ENCODE assay signal across 21 cellular contexts in genomic region chr12:115912440-115912839, GRCh38.
DNase-seq lines count a peak whose midpoint lies in the region; ATAC-seq, FAIRE-seq and TF ChIP-seq lines count a peak whose summit lies in the region.
"Had no signal": no experiment of that assay in that cellular context is flagged by ENCODE, and none has a peak within 500 bp of the region (broad histone marks: within the 10 kb centered on the region; RNA-seq: fewer than 3 reads in every experiment).

No MANE protein-coding gene starts in this region.

- no peaks in the 10 kb centered on the region for H4K20me1 ChIP-seq in HepG2 (ENCODE audit: insufficient read depth, low read length)
- H4K20me1 ChIP-seq: BLaER1 treated with 17β-estradiol and CSF1 and Interleukin-3, amounts not matched to agents 10 nM and 100 nM had no signal

- ATAC-seq in HepG2 (no peak), left lobe of liver (peak; percentile 61), HG03175 (IDR thresholded peaks at IDR 0.05; ENCODE audit: unreplicated experiment) (no peak)
- ATAC-seq in activated naive CD4-positive, alpha-beta T cell treated with anti-CD3 and anti-CD28 coated beads, Interleukin-2, amount 50 U/mL, for 72 hours = no peak
- ATAC-seq: A549; CD8-positive, alpha-beta T cell had no signal

- POLR2A ChIA-PET in HepG2 (lab: Yijun Ruan, JAX) = no interaction called here

- CTCF ChIA-PET in HepG2 (lab: Yijun Ruan, JAX; ENCODE audit: low intra/inter-chr PET ratio, low total read pairs) = no interaction called here

- H3K4me3 ChIP-seq in liver (ENCODE audit: low read depth in 1 of 3, low read length in 3 of 3) (no peak overlapping the region), HepG2 (replicated peaks in 1 of 3; ENCODE audit: insufficient read depth in 1 of 3, low read depth in 2 of 3, low read length in 3 of 3) (no peak overlapping the region)
- H3K4me3 ChIP-seq: A549; BLaER1 treated with 17β-estradiol and CSF1 and Interleukin-3, amounts not matched to agents 10 nM and 100 nM had no signal

- no peaks in the 10 kb centered on the region for H3K79me2 ChIP-seq in HepG2 (ENCODE audit: insufficient read depth, low read length)

- FAIRE-seq in HepG2 (lab: Jason Lieb, UNC) = no peak
- FAIRE-seq: A549, D721Med, G401.6, GM12891, GM19239 had no signal

- TF ChIP-seq POLR2A in HepG2 (IDR thresholded peaks at IDR 0.05; ENCODE audit: insufficient read depth in 1 of 2, low read depth in 2 of 2, low read length in 2 of 2) = no peak

- BruUV-seq in HepG2 (replicated peaks; lab: Mats Ljungman, UMichigan) = no TSS peak

- TF ChIP-seq RAD21 in liver (IDR thresholded peaks at IDR 0.05) (no peak), HepG2 (CRISPR knock-in tag; IDR thresholded peaks at IDR 0.05) (no peak)

- H3K27ac Mint-ChIP-seq in activated naive CD4-positive, alpha-beta T cell treated with anti-CD3 and anti-CD28 coated beads, Interleukin-2, amount 50 U/mL, for 72 hours = no peak overlapping the region
- H3K27ac Mint-ChIP-seq: B cell; CD4-positive, alpha-beta T cell; CD8-positive, alpha-beta T cell had no signal

- no peak for TF ChIP-seq EP300 in HepG2 (IDR thresholded peaks at IDR 0.05; ENCODE audit: low read depth in 2 of 2, low read length in 2 of 2)
- TF ChIP-seq EP300 in HepG2 (CRISPR knock-in tag; IDR thresholded peaks at IDR 0.05; ENCODE audit: borderline replicate concordance) = no peak

- H3K4me1 ChIP-seq in liver (ENCODE audit: control insufficient read depth in 4 of 4, insufficient read depth in 4 of 4, low read length in 3 of 4) (peaks cover 0 to 5% (median 2%) of the 10 kb centered on the region in 4 donors), HepG2 (ENCODE audit: insufficient read depth, low read length) (peaks cover 6% of the 10 kb centered on the region)
- H3K4me1 ChIP-seq: A549; BLaER1 treated with 17β-estradiol and CSF1 and Interleukin-3, amounts not matched to agents 10 nM and 100 nM; Caco-2 had no signal

- no peak overlapping the region for H3K9ac ChIP-seq in liver (ENCODE audit: low read depth in 1 of 2, low read length in 2 of 2)
- no peak overlapping the region for H3K9ac ChIP-seq in HepG2 (ENCODE audit: insufficient read depth, low read depth, low read length)
- H3K9ac ChIP-seq: BLaER1 treated with 17β-estradiol and CSF1 and Interleukin-3, amounts not matched to agents 10 nM and 100 nM had no signal

- WGBS in liver = 93% methylated on average over 1 of the region's 1 CpG
- 94% methylated on average over 1 of the region's 1 CpG for whole genome bisulfite sequencing in HepG2 (ENCODE audit: low lambda C conversion rate)

- DNase-seq in HepG2 (ENCODE audit: low spot score) = no peak
- no peak for DNase-seq in left lobe of liver (ENCODE audit: low spot score)
- DNase-seq in activated naive CD4-positive, alpha-beta T cell treated with anti-CD3 and anti-CD28 coated beads, Interleukin-2, amount 50 U/mL, for 72 hours (ENCODE audit: low spot score in 2 of 2) = no peak
- DNase-seq: AML-193; Caco-2; Calu3; CD4-positive, alpha-beta T cell; CD8-positive, alpha-beta T cell; DMS79 treated with DMSO at 0.1 percent for 48 hours; GF-D8 had no signal

- in situ Hi-C loops in HepG2 (cut with HindIII; ENCODE audit: extremely low pct_ligation_motif_present, low pct_unique_long_range_greater_than_20kb) = loop anchor here (25.0 kb wide), 2 partner anchors 1250 to 1925 kb away; no protein-coding TSS in a partner anchor

- TF ChIP-seq CTCF in liver (IDR thresholded peaks at IDR 0.05; ENCODE audit: low read depth, low read length, missing input control) (no peak), HepG2 (CRISPR knock-in tag; IDR thresholded peaks at IDR 0.05) (no peak)

- H3K27ac ChIP-seq in liver (ENCODE audit: low read depth in 1 of 2, low read length in 2 of 2) (no peak overlapping the region), HepG2 (ENCODE audit: extremely low read length, insufficient read depth, low read length) (no peak overlapping the region)
- H3K27ac ChIP-seq: 22Rv1; A549; BLaER1 treated with 17β-estradiol and CSF1 and Interleukin-3, amounts not matched to agents 10 nM and 100 nM; C4-2B had no signal

- intact Hi-C loops in HepG2 (cut with micrococcal nuclease; ENCODE audit: unreplicated experiment) = no loop called here

- H3K36me3 Mint-ChIP-seq in activated naive CD4-positive, alpha-beta T cell treated with anti-CD3 and anti-CD28 coated beads, Interleukin-2, amount 50 U/mL, for 72 hours = no peaks in the 10 kb centered on the region
- H3K36me3 Mint-ChIP-seq: CD8-positive, alpha-beta T cell had no signal

- H3K9me3 ChIP-seq in liver (ENCODE audit: control insufficient read depth in 4 of 4, low read length in 3 of 4) (no peaks in the 10 kb centered on the region), HepG2 (ENCODE audit: low read length) (no peaks in the 10 kb centered on the region)
- H3K9me3 ChIP-seq: A549; BLaER1 treated with 17β-estradiol and CSF1 and Interleukin-3, amounts not matched to agents 10 nM and 100 nM; Caco-2 had no signal

- H3K4me2 ChIP-seq in HepG2 (ENCODE audit: low read depth, low read length) = no peak overlapping the region
- H3K4me2 ChIP-seq: A549; BLaER1 treated with 17β-estradiol and CSF1 and Interleukin-3, amounts not matched to agents 10 nM and 100 nM had no signal

- H3K36me3 ChIP-seq in liver (ENCODE audit: control insufficient read depth in 4 of 4, insufficient read depth in 3 of 4, low read depth in 1 of 4, low read length in 3 of 4) (no peaks in the 10 kb centered on the region), HepG2 (replicated peaks in 1 of 2; ENCODE audit: control insufficient read depth in 1 of 2, insufficient read depth in 2 of 2, low read length in 2 of 2) (no peaks in the 10 kb centered on the region)
- H3K36me3 ChIP-seq: BLaER1 treated with 17β-estradiol and CSF1 and Interleukin-3, amounts not matched to agents 10 nM and 100 nM had no signal

- peaks cover 0 to 3% (median 0%) of the 10 kb centered on the region in 4 donors for H3K27me3 ChIP-seq in liver (ENCODE audit: control insufficient read depth in 4 of 4, insufficient read depth in 4 of 4, low read length in 3 of 4)
- H3K27me3 ChIP-seq in HepG2 (ENCODE audit: control insufficient read depth in 1 of 2, insufficient read depth in 2 of 2, low read length in 2 of 2) = no peaks in the 10 kb centered on the region

- no peaks in the 10 kb centered on the region for H3K9me3 Mint-ChIP-seq in activated naive CD4-positive, alpha-beta T cell treated with anti-CD3 and anti-CD28 coated beads, Interleukin-2, amount 50 U/mL, for 72 hours
- H3K9me3 Mint-ChIP-seq: CD4-positive, alpha-beta T cell; CD8-positive, alpha-beta T cell had no signal

- H2AFZ ChIP-seq in HepG2 (ENCODE audit: low read length) = no peak overlapping the region

TF ChIP-seq in liver, 16 proteins besides CTCF, POLR2A, EP300 and RAD21 (continues in another document):
- TF ChIP-seq HNF4G (IDR thresholded peaks at IDR 0.05) (peak; percentile 15), REST (IDR thresholded peaks at IDR 0.05) (no peak), TAF1 (conservative IDR thresholded peaks at IDR 0.05) (no peak), RXRA (IDR thresholded peaks at IDR 0.05) (peak; percentile 25 to 33)

TF ChIP-seq in HepG2, 621 proteins besides CTCF, POLR2A, EP300 and RAD21:
- no peak for TF ChIP-seq HOXA5 (CRISPR knock-in tag; IDR thresholded peaks at IDR 0.05)
- no peak for TF ChIP-seq ZNF572 (CRISPR knock-in tag; IDR thresholded peaks at IDR 0.05)
- TF ChIP-seq ZNF329 (CRISPR knock-in tag; IDR thresholded peaks at IDR 0.05; ENCODE audit: low read depth) = no peak
- no peak for TF ChIP-seq ZNF550 (CRISPR knock-in tag; IDR thresholded peaks at IDR 0.05; ENCODE audit: borderline replicate concordance)
